In genomic region chr6:166655713-166656265, GRCh38 we compare ENCODE assay signal across 28 cellular contexts. TPM values are rescaled to one million over a fixed set of nuclear protein-coding genes. Genes with fewer than 3 reads are reported as not detected.
DNase-seq lines count a peak whose midpoint lies in the region; ATAC-seq and TF ChIP-seq lines count a peak whose summit lies in the region.
"Had no signal": no experiment of that assay in that cellular context is flagged by ENCODE, and none has a peak within 500 bp of the region (broad histone marks: within the 10 kb centered on the region; RNA-seq: fewer than 3 reads in every experiment).

No MANE protein-coding gene starts in this region.

- H3K4me3 ChIP-seq in RWPE2 (ENCODE audit: severe bottlenecking) (no peak overlapping the region), iPS-18c (ENCODE audit: insufficient read depth, low read depth, low read length) (peak overlapping the region; percentile 32; the same call in 1 of the 2 replicates)
- H3K4me3 ChIP-seq in CD4-positive, alpha-beta memory T cell (ENCODE audit: low read length in 2 of 2): no peak overlapping the region
- H3K4me3 ChIP-seq: ascending aorta, coronary artery, heart right ventricle, SK-N-MC, skin epidermis, tibial nerve had no signal

- no peak overlapping the region for H3K27ac ChIP-seq in RWPE2 (ENCODE audit: poor library complexity, severe bottlenecking)
- no peak overlapping the region for H3K27ac ChIP-seq in CD4-positive, alpha-beta memory T cell (ENCODE audit: low read depth, low read length)
- H3K27ac ChIP-seq: ascending aorta, coronary artery, heart right ventricle, RWPE1, SK-N-MC, skin epidermis, tibial nerve had no signal

- POLR2A ChIA-PET in CD4-positive, alpha-beta memory T cell (lab: Charles Lee; ENCODE audit: partially characterized antibody): no interaction called here

- DNase-seq in NCI-H748 (lab: John Stamatoyannopoulos, UW; ENCODE audit: unreplicated experiment) (peak; percentile 45), NCI-H748 treated with DMSO at 0.1 percent for 48 hours (lab: John Stamatoyannopoulos, UW) (no peak), RWPE2 (ENCODE audit: low spot score) (no peak)
- DNase-seq in CD4-positive, alpha-beta memory T cell: no peak
- DNase-seq: activated CD4-positive, alpha-beta T cell treated with anti-CD3 and anti-CD28 coated beads for 36 hours; activated CD8-positive, alpha-beta memory T cell treated with anti-CD3 and anti-CD28 coated beads for 24 hours; activated gamma-delta T cell; activated naive CD8-positive, alpha-beta T cell treated with anti-CD3 and anti-CD28 coated beads, Interleukin-2, amount 10 ng/mL, durations not matched to agents 7 days and 5 days; activated T-cell treated with anti-CD3 and anti-CD28 coated beads, Interleukin-2, amount 50 U/mL, for 1 hour; foreskin melanocyte; heart right ventricle; HFFc6; NCI-H187; NCI-H2227 treated with DMSO at 0.1 percent for 48 hours; stimulated activated CD4-positive, alpha-beta T cell treated with anti-CD3 and anti-CD28 coated beads, Interleukin-2, amount 100 ng/mL, for 24 hours had no signal

- no peaks in the 10 kb centered on the region for H3K27me3 ChIP-seq in RWPE2 (ENCODE audit: insufficient read depth, poor library complexity, severe bottlenecking)
- peaks cover 4% of the 10 kb centered on the region for H3K27me3 ChIP-seq in CD4-positive, alpha-beta memory T cell (ENCODE audit: insufficient read depth, low read length)
- H3K27me3 ChIP-seq: ascending aorta had no signal

- peaks cover 6 to 12% (median 10%) of the 10 kb centered on the region in 4 donors for H3K4me1 Mint-ChIP-seq in CD4-positive, alpha-beta memory T cell

- no peak for TF ChIP-seq CTCF in RWPE2 (IDR thresholded peaks at IDR 0.05; ENCODE audit: poor library complexity, severe bottlenecking)

- H3K36me3 ChIP-seq in RWPE2 (ENCODE audit: low read depth): no peaks in the 10 kb centered on the region
- no peaks in the 10 kb centered on the region for H3K36me3 ChIP-seq in CD4-positive, alpha-beta memory T cell (ENCODE audit: insufficient read depth, low read length)
- H3K36me3 ChIP-seq: ascending aorta, heart right ventricle, tibial nerve had no signal

- intact Hi-C loops in CD4-positive, alpha-beta memory T cell (cut with micrococcal nuclease): no loop called here

- peaks cover 13 to 17% of the 10 kb centered on the region in 2 donors for H3K27me3 Mint-ChIP-seq in CD4-positive, alpha-beta memory T cell

- H3K4me1 ChIP-seq in RWPE2 (ENCODE audit: insufficient read depth, poor library complexity, severe bottlenecking): no peaks in the 10 kb centered on the region
- H3K4me1 ChIP-seq in CD4-positive, alpha-beta memory T cell (ENCODE audit: insufficient read depth, low read length): peaks cover 11% of the 10 kb centered on the region
- H3K4me1 ChIP-seq: ascending aorta, tibial nerve had no signal

- H3K9me3 Mint-ChIP-seq in CD4-positive, alpha-beta memory T cell: no peaks in the 10 kb centered on the region
- H3K9me3 Mint-ChIP-seq: activated naive CD8-positive, alpha-beta T cell treated with anti-CD3 and anti-CD28 coated beads, Interleukin-2, amount 10 ng/mL, durations not matched to agents 7 days and 5 days; endodermal cell; HFFc6; natural killer cell treated with Interleukin-12 subunit alpha and Interleukin-12 subunit beta and Interleukin-15 and Interleukin-18, amount 100 ng/mL, for 72 hours had no signal

- H3K4me3 Mint-ChIP-seq in CD4-positive, alpha-beta memory T cell: no peak overlapping the region
- H3K4me3 Mint-ChIP-seq: activated CD4-positive, alpha-beta T cell treated with anti-CD3 and anti-CD28 coated beads for 36 hours; endodermal cell; HFFc6; natural killer cell treated with Interleukin-12 subunit alpha and Interleukin-12 subunit beta and Interleukin-15 and Interleukin-18, amount 100 ng/mL, for 72 hours had no signal

- no peak overlapping the region for H3K27ac Mint-ChIP-seq in CD4-positive, alpha-beta memory T cell
- H3K27ac Mint-ChIP-seq: activated CD4-positive, alpha-beta T cell treated with anti-CD3 and anti-CD28 coated beads for 36 hours; activated naive CD8-positive, alpha-beta T cell treated with anti-CD3 and anti-CD28 coated beads, Interleukin-2, amount 10 ng/mL, durations not matched to agents 7 days and 5 days; endodermal cell; HFFc6; natural killer cell treated with Interleukin-12 subunit alpha and Interleukin-12 subunit beta and Interleukin-15 and Interleukin-18, amount 100 ng/mL, for 72 hours had no signal

- H3K9me3 ChIP-seq in RWPE2 (ENCODE audit: severe bottlenecking): no peaks in the 10 kb centered on the region
- no peaks in the 10 kb centered on the region for H3K9me3 ChIP-seq in iPS-18c (ENCODE audit: control insufficient read depth, insufficient read depth, low read length)
- H3K9me3 ChIP-seq in CD4-positive, alpha-beta memory T cell (ENCODE audit: control insufficient read depth in 1 of 2, low read length in 2 of 2): no peaks in the 10 kb centered on the region
- H3K9me3 ChIP-seq: ascending aorta, heart right ventricle, tibial nerve had no signal

- H3K36me3 Mint-ChIP-seq in CD4-positive, alpha-beta memory T cell: peaks cover 0 to 10% of the 10 kb centered on the region in 2 donors
- H3K36me3 Mint-ChIP-seq: activated naive CD8-positive, alpha-beta T cell treated with anti-CD3 and anti-CD28 coated beads, Interleukin-2, amount 10 ng/mL, durations not matched to agents 7 days and 5 days; natural killer cell treated with Interleukin-12 subunit alpha and Interleukin-12 subunit beta and Interleukin-15 and Interleukin-18, amount 100 ng/mL, for 72 hours had no signal

- ATAC-seq in RWPE2 (ENCODE audit: low read depth) (0 out of 3 replicates have a peak, but pooled peaks have one; percentile 23), GM18907 (IDR thresholded peaks at IDR 0.05; ENCODE audit: unreplicated experiment) (no peak), GM21619 (IDR thresholded peaks at IDR 0.05; ENCODE audit: unreplicated experiment) (no peak), GM18498 (IDR thresholded peaks at IDR 0.05; ENCODE audit: unreplicated experiment) (no peak)
- ATAC-seq: activated CD4-positive, alpha-beta T cell treated with anti-CD3 and anti-CD28 coated beads for 36 hours; esophagus mucosa; natural killer cell treated with Interleukin-12 subunit alpha and Interleukin-12 subunit beta and Interleukin-15 and Interleukin-18, amount 100 ng/mL, for 72 hours had no signal

- CTCF ChIA-PET in CD4-positive, alpha-beta memory T cell (lab: Charles Lee; ENCODE audit: partially characterized antibody): interaction anchor here (0.6 kb wide), 1 partner anchor 271 kb away, joined by 3 read pairs; no protein-coding TSS in a partner anchor

RNA-seq across cellular contexts. Expression of gene RPS6KA2, which starts 28.7 kb away (rescaled TPM):
- total RNA-seq in CD4-positive, alpha-beta memory T cell: 10 to 100 TPM in 1 of 2 experiments, 1 to 10 TPM in 1; 9.7 to 10.6 TPM
- polyA plus RNA-seq in CD4-positive, alpha-beta memory T cell: 1 to 10 TPM; 1.1 to 3.4 TPM
